8 cellular contexts compared by ENCODE assay signal in the genomic region with DNA sequence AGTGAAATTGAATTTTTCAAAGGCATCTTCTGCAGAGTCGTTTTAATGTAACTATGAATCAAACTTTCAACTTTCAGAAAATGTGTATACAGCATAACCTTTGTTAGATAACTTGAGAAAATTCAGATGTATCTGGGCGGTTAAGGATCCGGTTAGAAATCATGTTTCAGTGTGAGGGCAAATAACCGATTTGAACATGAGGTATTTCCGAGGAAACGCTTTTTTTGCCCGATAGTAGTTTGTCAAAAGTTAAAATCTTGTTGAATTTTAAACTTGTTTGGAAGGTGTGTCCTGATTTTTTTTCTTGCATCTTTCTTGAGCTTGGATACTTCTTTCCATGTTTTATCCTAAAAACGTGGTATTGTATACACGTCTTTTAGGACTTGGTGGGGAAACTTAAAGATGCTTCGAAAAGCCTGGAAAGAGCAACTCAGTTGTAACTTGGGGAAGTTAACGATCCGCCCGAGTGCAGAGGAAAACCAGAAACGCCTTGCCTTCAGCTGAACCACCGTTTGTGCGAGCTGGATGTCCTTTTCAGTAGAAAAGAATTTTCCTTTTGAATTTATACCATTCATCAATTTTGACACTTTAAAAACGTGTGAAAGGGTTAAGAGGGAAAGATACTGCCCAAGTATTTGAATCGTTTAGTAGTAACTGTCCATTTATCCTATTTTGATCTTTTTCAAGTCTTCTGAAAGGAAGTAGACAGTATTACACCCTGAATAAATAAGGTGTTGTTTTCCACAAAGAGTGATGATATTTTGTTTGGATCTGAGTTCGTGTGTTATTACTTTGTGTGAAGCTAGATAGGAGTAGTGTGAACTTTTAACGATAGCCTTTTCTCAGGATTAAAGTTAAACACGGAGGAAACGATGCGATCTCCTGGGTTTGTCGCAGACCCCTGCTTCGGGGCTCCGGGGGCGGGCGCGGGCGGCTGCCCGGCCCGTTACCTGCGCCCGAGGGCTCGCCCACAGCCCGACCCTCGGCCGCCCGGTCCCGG. TPM values are rescaled to one million over a fixed set of nuclear protein-coding genes. Genes with fewer than 3 reads are reported as not detected.
DNase-seq lines count a peak whose midpoint lies in the region; ATAC-seq, FAIRE-seq and TF ChIP-seq lines count a peak whose summit lies in the region.

No MANE protein-coding gene starts in this region.

- H3K36me3 Mint-ChIP-seq in activated CD8-positive, alpha-beta memory T cell treated with anti-CD3 and anti-CD28 coated beads, Interleukin-2, amount 10 ng/mL, durations not matched to agents 7 days and 5 days, result peaks cover 27% of the 10 kb centered on the region

- peaks cover 63% of the 10 kb centered on the region for H3K4me1 Mint-ChIP-seq in activated CD8-positive, alpha-beta memory T cell treated with anti-CD3 and anti-CD28 coated beads, Interleukin-2, amount 10 ng/mL, durations not matched to agents 7 days and 5 days

- no peaks in the 10 kb centered on the region for H3K27me3 ChIP-seq in right cardiac atrium (ENCODE audit: control insufficient read depth, insufficient read depth)
- H3K27me3 ChIP-seq in small intestine (ENCODE audit: control insufficient read depth in 2 of 2, insufficient read depth in 2 of 2, low read length in 2 of 2), result no peaks in the 10 kb centered on the region

- H3K27ac ChIP-seq in VCaP (peak overlapping the region; percentile 90), right cardiac atrium (ENCODE audit: low read length) (peak overlapping the region; percentile 79), small intestine (ENCODE audit: low read depth in 1 of 2, low read length in 1 of 2) (peak overlapping the region in 1 of 2 donors; percentile 74)

- peak overlapping the region; percentile 93 for H3K4me3 ChIP-seq in right cardiac atrium (ENCODE audit: low read length)
- peak overlapping the region; percentile 93 to 96 for H3K4me3 ChIP-seq in small intestine (ENCODE audit: low read depth in 1 of 2, low read length in 2 of 2)

- FAIRE-seq in small intestine (lab: Jason Lieb, UNC), result no peak

- 31% methylated on average over 40 of the region's 40 CpGs for WGBS in right cardiac atrium
- WGBS in small intestine, 3 donors, result 24 to 28% (median 26%) methylated on average over 34 to 40 of the region's 40 CpGs

- H3K9me3 Mint-ChIP-seq in activated CD8-positive, alpha-beta memory T cell treated with anti-CD3 and anti-CD28 coated beads, Interleukin-2, amount 10 ng/mL, durations not matched to agents 7 days and 5 days (ENCODE audit: low read depth), result no peaks in the 10 kb centered on the region

- peak overlapping the region; percentile 89 for H3K4me3 Mint-ChIP-seq in activated CD8-positive, alpha-beta memory T cell treated with anti-CD3 and anti-CD28 coated beads, Interleukin-2, amount 10 ng/mL, durations not matched to agents 7 days and 5 days

- no peak for ATAC-seq in activated CD8-positive, alpha-beta memory T cell treated with anti-CD3 and anti-CD28 coated beads, Interleukin-2, amount 10 ng/mL, durations not matched to agents 7 days and 5 days
- ATAC-seq in right cardiac atrium, result no peak
- no peak for ATAC-seq in HG03354 (IDR thresholded peaks at IDR 0.05; ENCODE audit: poor library complexity, severe bottlenecking, unreplicated experiment)
- no peak for ATAC-seq in GM19467 (IDR thresholded peaks at IDR 0.05; ENCODE audit: unreplicated experiment)

- no peak for DNase-seq in activated CD8-positive, alpha-beta memory T cell treated with anti-CD3 and anti-CD28 coated beads, Interleukin-2, amount 10 ng/mL, durations not matched to agents 7 days and 5 days
- no peak for DNase-seq in activated CD8-positive, alpha-beta memory T cell treated with anti-CD3 and anti-CD28 coated beads for 24 hours
- DNase-seq in right cardiac atrium (no peak), small intestine (no peak), NCI-H446 (lab: John Stamatoyannopoulos, UW) (no peak)

- peak overlapping the region; percentile 94 for H3K27ac Mint-ChIP-seq in activated CD8-positive, alpha-beta memory T cell treated with anti-CD3 and anti-CD28 coated beads, Interleukin-2, amount 10 ng/mL, durations not matched to agents 7 days and 5 days

- intact Hi-C loops in right cardiac atrium (cut with DNase I), result loop anchor here (5.0 to 10.0 kb wide), 7 partner anchors 65 to 315 kb away; partner anchors contain the start of gene DNAJC1 (in 1 of the 4)

- peaks cover 36% of the 10 kb centered on the region for H3K27me3 Mint-ChIP-seq in activated CD8-positive, alpha-beta memory T cell treated with anti-CD3 and anti-CD28 coated beads, Interleukin-2, amount 10 ng/mL, durations not matched to agents 7 days and 5 days

- TF ChIP-seq CTCF in VCaP (conservative IDR thresholded peaks at IDR 0.05), result no peak

- H3K9me3 ChIP-seq in right cardiac atrium (ENCODE audit: control insufficient read depth, low read length), result no peaks in the 10 kb centered on the region
- H3K9me3 ChIP-seq in small intestine (ENCODE audit: control insufficient read depth, low read depth), result no peaks in the 10 kb centered on the region

- CTCF ChIA-PET in activated CD8-positive, alpha-beta memory T cell treated with anti-CD3 and anti-CD28 coated beads, Interleukin-2, amount 10 ng/mL, durations not matched to agents 7 days and 5 days (lab: Charles Lee), result interaction anchor here (3.4 kb wide), 1 partner anchor 20 kb away, joined by 13 read pairs; no protein-coding TSS in a partner anchor

- H3K4me1 ChIP-seq in right cardiac atrium (ENCODE audit: control insufficient read depth, insufficient read depth, low read length) (peaks cover 4% of the 10 kb centered on the region), small intestine (ENCODE audit: control insufficient read depth in 2 of 2, insufficient read depth in 1 of 2, low read depth in 1 of 2, low read length in 1 of 2) (peaks cover 2% of the 10 kb centered on the region in 2 donors)

- H3K36me3 ChIP-seq in small intestine (ENCODE audit: control insufficient read depth in 2 of 2, insufficient read depth in 2 of 2, low read length in 2 of 2), result no peaks in the 10 kb centered on the region

RNA-seq across cellular contexts. Expression of gene BMI1, which starts 1.0 kb away (rescaled TPM):
- 10 to 100 TPM; 45.9 to 74.6 TPM for total RNA-seq in activated CD8-positive, alpha-beta memory T cell treated with anti-CD3 and anti-CD28 coated beads, Interleukin-2, amount 10 ng/mL, durations not matched to agents 7 days and 5 days
- 10 to 100 TPM; 36.0 to 41.1 (median 37.7) TPM for total RNA-seq in right cardiac atrium
- polyA plus RNA-seq in right cardiac atrium, result 17.0 TPM
- polyA plus RNA-seq in small intestine, result 10 to 100 TPM; 10.3 to 22.0 (median 17.3) TPM

RNA-seq across cellular contexts. Expression of gene COMMD3, which starts 3.7 kb away (rescaled TPM):
- total RNA-seq in activated CD8-positive, alpha-beta memory T cell treated with anti-CD3 and anti-CD28 coated beads, Interleukin-2, amount 10 ng/mL, durations not matched to agents 7 days and 5 days, result 100 to 1,000 TPM in 1 of 2 experiments, 10 to 100 TPM in 1; 70.6 to 103 TPM
- total RNA-seq in right cardiac atrium, result 10 to 100 TPM; 67.7 to 86.3 (median 81.2) TPM
- polyA plus RNA-seq in right cardiac atrium, result 95.9 TPM
- polyA plus RNA-seq in small intestine, result 10 to 100 TPM; 44.3 to 71.8 (median 70.3) TPM

RNA-seq across cellular contexts. Expression of gene SPAG6, which starts 25.4 kb away (rescaled TPM):
- 1 to 10 TPM; 3.7 to 6.0 TPM for total RNA-seq in activated CD8-positive, alpha-beta memory T cell treated with anti-CD3 and anti-CD28 coated beads, Interleukin-2, amount 10 ng/mL, durations not matched to agents 7 days and 5 days
- total RNA-seq in right cardiac atrium, result under 1 TPM in 1 of 4 donors, not detected in 3; 0.09 TPM
- polyA plus RNA-seq in right cardiac atrium, result 0.05 TPM
- polyA plus RNA-seq in small intestine, result under 1 TPM in 2 of 3 donors, not detected in 1; 0.04 to 0.27 TPM
